Comparison of ENCODE assay signal across 19 cellular contexts in the genomic region with DNA sequence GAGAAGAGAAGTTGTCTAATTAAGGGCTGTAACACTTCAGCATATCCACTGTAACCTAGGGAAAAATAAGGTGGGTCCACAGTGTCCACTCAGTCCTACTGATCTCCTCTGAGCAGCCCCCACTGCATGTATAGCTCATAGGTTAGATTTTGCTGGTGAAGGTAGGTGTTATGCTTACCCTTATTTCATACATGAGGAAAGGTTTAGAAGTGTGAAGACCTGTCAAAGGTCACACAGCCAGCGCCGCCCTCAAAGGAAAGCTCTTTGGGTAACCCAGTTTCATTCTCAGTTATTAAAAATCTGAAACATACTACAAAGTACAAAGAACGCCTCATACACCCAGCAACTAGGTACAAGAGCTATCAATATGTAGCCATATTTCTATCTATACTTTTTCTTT.
"Had no signal": no experiment of that assay in that cellular context is flagged by ENCODE, and none has a peak within 500 bp of the region (broad histone marks: within the 10 kb centered on the region; RNA-seq: fewer than 3 reads in every experiment).

No MANE protein-coding gene starts in this region.

- H3K27me3 Mint-ChIP-seq: activated naive CD8-positive, alpha-beta T cell treated with anti-CD3 and anti-CD28 coated beads, Interleukin-2, amount 10 ng/mL, durations not matched to agents 7 days and 5 days; memory B cell; stimulated activated naive B cell treated with anti-CD40 and anti-IgM and Interleukin-4, amounts not matched to agents 10 μg/mL and 1 μg/mL and 100 μg/mL, for 72 hours had no signal

- H3K27me3 ChIP-seq: heart right ventricle, upper lobe of right lung had no signal

- H3K9me3 ChIP-seq: heart right ventricle, upper lobe of right lung had no signal

- ATAC-seq: heart right ventricle; left colon; sciatic nerve; stimulated activated naive B cell treated with anti-CD40 and anti-IgM and Interleukin-4, amounts not matched to agents 10 μg/mL and 1 μg/mL and 100 μg/mL, for 72 hours; upper lobe of right lung had no signal

- H3K9me3 Mint-ChIP-seq: activated naive CD8-positive, alpha-beta T cell treated with anti-CD3 and anti-CD28 coated beads, Interleukin-2, amount 10 ng/mL, durations not matched to agents 7 days and 5 days; memory B cell; nephron; stimulated activated naive B cell treated with anti-CD40 and anti-IgM and Interleukin-4, amounts not matched to agents 10 μg/mL and 1 μg/mL and 100 μg/mL, for 72 hours had no signal

- DNase-seq: activated CD4-positive, alpha-beta T cell treated with anti-CD3 and anti-CD28 coated beads, Interleukin-2, amount 50 U/mL, for 4 hours; activated CD4-positive, CD25-positive, alpha-beta regulatory T cell treated with anti-CD3 and anti-CD28 coated beads, Interleukin-2, amount 50 U/mL, for 72 hours; activated gamma-delta T cell; activated naive CD8-positive, alpha-beta T cell treated with anti-CD3 and anti-CD28 coated beads, Interleukin-2, amount 10 ng/mL, durations not matched to agents 7 days and 5 days; amygdala; cerebellar nuclear complex; cortex of kidney; heart right ventricle; left colon; small intestine; stimulated activated CD4-positive, alpha-beta T cell treated with anti-CD3 and anti-CD28 coated beads, Interleukin-15, amount 100 ng/mL, for 24 hours; stimulated activated naive B cell treated with anti-CD40 and anti-IgM and Interleukin-4, amounts not matched to agents 10 μg/mL and 1 μg/mL and 100 μg/mL, for 72 hours; SW 1271; T-helper 2 cell; upper lobe of right lung had no signal

- H3K27ac ChIP-seq: heart right ventricle, SK-N-MC, upper lobe of right lung had no signal

- H3K4me3 Mint-ChIP-seq: activated naive CD8-positive, alpha-beta T cell treated with anti-CD3 and anti-CD28 coated beads, Interleukin-2, amount 10 ng/mL, durations not matched to agents 7 days and 5 days; memory B cell; nephron; stimulated activated naive B cell treated with anti-CD40 and anti-IgM and Interleukin-4, amounts not matched to agents 10 μg/mL and 1 μg/mL and 100 μg/mL, for 72 hours had no signal

- H3K4me3 ChIP-seq: heart right ventricle, SK-N-MC, upper lobe of right lung had no signal

- H3K36me3 ChIP-seq: upper lobe of right lung had no signal

- H3K27ac Mint-ChIP-seq: activated naive CD8-positive, alpha-beta T cell treated with anti-CD3 and anti-CD28 coated beads, Interleukin-2, amount 10 ng/mL, durations not matched to agents 7 days and 5 days; memory B cell; nephron; stimulated activated naive B cell treated with anti-CD40 and anti-IgM and Interleukin-4, amounts not matched to agents 10 μg/mL and 1 μg/mL and 100 μg/mL, for 72 hours had no signal
